ENCODE assay signal across 32 cellular contexts in the genomic region with DNA sequence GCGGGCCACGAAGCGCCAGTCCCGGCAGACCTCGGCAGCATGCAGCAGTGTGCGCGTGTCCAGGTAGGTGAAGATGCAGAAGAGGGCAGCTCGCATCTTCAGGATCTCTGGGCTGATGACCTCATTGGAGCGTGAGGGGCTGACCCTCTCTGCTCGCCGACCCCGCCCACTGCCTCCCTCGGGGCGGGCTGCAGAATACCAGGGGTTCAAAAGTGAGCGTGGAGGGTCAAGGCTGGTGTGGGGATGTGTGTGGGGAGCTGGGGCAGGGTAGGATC. TPM values are rescaled to one million over a fixed set of nuclear protein-coding genes. Genes with fewer than 3 reads are reported as not detected.
"Had no signal": no experiment of that assay in that cellular context is flagged by ENCODE, and none has a peak within 500 bp of the region (broad histone marks: within the 10 kb centered on the region; RNA-seq: fewer than 3 reads in every experiment).

No MANE protein-coding gene starts in this region.

- H3K27me3 ChIP-seq: ovary, uterus had no signal

- H3K27ac ChIP-seq: left lung, lower lobe of right lung, neural progenitor cell, ovary, prostate gland, sigmoid colon, spleen, suprapubic skin, thoracic aorta, tibial artery, uterus had no signal

- FAIRE-seq: islet of Langerhans, kidney, small intestine had no signal

- DNase-seq: hypothalamus; immature natural killer cell; kidney; left colon; lower lobe of right lung; mammary epithelial cell; mesenchymal stem cell; naive B cell; natural killer cell; nephron progenitor cell; ovary; retina; right cardiac atrium; sigmoid colon; small intestine; spleen; stimulated activated CD4-positive, alpha-beta T cell treated with anti-CD3 and anti-CD28 coated beads, Interleukin-4, amount 100 ng/mL, for 24 hours; stimulated activated naive CD4-positive, alpha-beta T cell; tibial artery; trophoblast cell; uterus had no signal

- H2AFZ ChIP-seq: neural progenitor cell had no signal

- H3K4me1 ChIP-seq: lower lobe of right lung, neural progenitor cell had no signal

- ATAC-seq: left colon; left lung; lower lobe of right lung; natural killer cell; right cardiac atrium; stimulated activated effector memory CD8-positive, alpha-beta T cell treated with anti-CD3 and anti-CD28 coated beads, Interleukin-12 subunit alpha, Interleukin-12 subunit beta, amount 100 ng/mL, for 72 hours had no signal

- H3K36me3 ChIP-seq: left lung, lower lobe of right lung, neural progenitor cell, ovary, prostate gland, sigmoid colon, suprapubic skin, thoracic aorta, uterus had no signal

- H3K9ac ChIP-seq: neural progenitor cell had no signal

- H3K4me3 ChIP-seq: left lung, lower lobe of right lung, neural progenitor cell, ovary, prostate gland, sigmoid colon, spleen, suprapubic skin, thoracic aorta, tibial artery, uterus had no signal

- H3K9me3 ChIP-seq: left lung, lower lobe of right lung, ovary, prostate gland, sigmoid colon, spleen, suprapubic skin, thoracic aorta, tibial artery, uterus had no signal

- H3K4me2 ChIP-seq: neural progenitor cell had no signal

RNA-seq across cellular contexts. Expression of a gene that starts 29.1 kb away (rescaled TPM):
- total RNA-seq: kidney, left colon, left lung, liver, lower lobe of right lung, omental fat pad, right cardiac atrium, spleen, subcutaneous adipose tissue, suprapubic skin, thoracic aorta, ureter, uterus had no signal
- polyA plus RNA-seq: immature natural killer cell had no signal
